Comparison of ENCODE assay signal across 1 cellular context in the genomic region with DNA sequence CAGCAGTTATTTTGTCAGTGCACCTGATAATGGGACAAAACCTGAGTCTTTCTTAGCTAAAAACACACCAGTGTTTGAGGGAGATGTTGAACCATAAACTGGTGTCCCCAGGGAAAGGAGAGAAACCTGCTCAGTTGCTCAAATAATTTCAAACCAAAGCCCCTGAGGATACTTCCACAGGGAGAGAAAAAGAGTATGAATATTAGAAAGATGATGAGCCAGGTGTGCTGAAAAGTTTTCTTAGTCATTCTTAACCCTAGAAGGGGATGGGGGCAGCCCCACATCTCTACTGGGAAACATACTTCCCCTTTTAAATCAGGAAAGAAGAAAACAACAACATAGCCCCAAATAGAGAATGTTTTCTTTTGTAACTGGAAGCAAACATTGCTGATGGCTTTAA.
A peak's percentile ranks its signal among the peaks of the same experiment; 100 is the strongest.
TF ChIP-seq lines count a peak whose summit lies in the region.

No MANE protein-coding gene starts in this region.

TF ChIP-seq in GM12878, 131 proteins besides CTCF, POLR2A, EP300 and RAD21:
- TF ChIP-seq CEBPB (IDR thresholded peaks at IDR 0.05; ENCODE audit: borderline replicate concordance in 1 of 2, low read depth in 2 of 2, low read length in 2 of 2) (no peak), WRNIP1 (IDR thresholded peaks at IDR 0.05; ENCODE audit: borderline replicate concordance, low read depth, low read length) (no peak), JUNB (IDR thresholded peaks at IDR 0.05) (peak; percentile 55; the same call in 1 of the 2 replicates), SMC3 (IDR thresholded peaks at IDR 0.05; ENCODE audit: borderline replicate concordance, low read length) (no peak), SP1 (IDR thresholded peaks at IDR 0.05; ENCODE audit: low read depth, low read length) (no peak), MEF2A (IDR thresholded peaks at IDR 0.05; ENCODE audit: insufficient read depth, low read depth, low read length) (no peak), RELA (IDR thresholded peaks at IDR 0.05; ENCODE audit: borderline replicate concordance, partially characterized antibody) (no peak), IKZF1 (conservative IDR thresholded peaks at IDR 0.05) (peak; percentile 40), NR2C2 (IDR thresholded peaks at IDR 0.05; ENCODE audit: borderline replicate concordance, control insufficient read depth, insufficient read length, low read depth) (no peak), SUPT20H (IDR thresholded peaks at IDR 0.05; ENCODE audit: borderline replicate concordance, control insufficient read depth, low read depth, low read length) (no peak), TCF12 (IDR thresholded peaks at IDR 0.05; ENCODE audit: low read depth, low read length) (0 out of 2 replicates have a peak, but pooled peaks have one; percentile 28), BHLHE40 (IDR thresholded peaks at IDR 0.05; ENCODE audit: borderline replicate concordance in 1 of 2, low read depth in 2 of 2, low read length in 1 of 2) (no peak), MEF2B (IDR thresholded peaks at IDR 0.05; ENCODE audit: partially characterized antibody, poor library complexity, severe bottlenecking) (peak; percentile 72), IKZF2 (IDR thresholded peaks at IDR 0.05) (peak; percentile 33 to 59; a peak in 3 of 4 replicates), TARDBP (IDR thresholded peaks at IDR 0.05; ENCODE audit: borderline replicate concordance) (no peak), NFIC (IDR thresholded peaks at IDR 0.05; ENCODE audit: low read depth, low read length) (0 out of 2 replicates have a peak, but pooled peaks have one; percentile 23), LARP7 (IDR thresholded peaks at IDR 0.05) (no peak), GATAD2B (conservative IDR thresholded peaks at IDR 0.05; ENCODE audit: low read depth) (no peak), MXI1 (IDR thresholded peaks at IDR 0.05; ENCODE audit: low read depth, low read length) (no peak), EED (IDR thresholded peaks at IDR 0.05; ENCODE audit: low read depth) (peak; percentile 60)
- TF ChIP-seq, protein P1, sequence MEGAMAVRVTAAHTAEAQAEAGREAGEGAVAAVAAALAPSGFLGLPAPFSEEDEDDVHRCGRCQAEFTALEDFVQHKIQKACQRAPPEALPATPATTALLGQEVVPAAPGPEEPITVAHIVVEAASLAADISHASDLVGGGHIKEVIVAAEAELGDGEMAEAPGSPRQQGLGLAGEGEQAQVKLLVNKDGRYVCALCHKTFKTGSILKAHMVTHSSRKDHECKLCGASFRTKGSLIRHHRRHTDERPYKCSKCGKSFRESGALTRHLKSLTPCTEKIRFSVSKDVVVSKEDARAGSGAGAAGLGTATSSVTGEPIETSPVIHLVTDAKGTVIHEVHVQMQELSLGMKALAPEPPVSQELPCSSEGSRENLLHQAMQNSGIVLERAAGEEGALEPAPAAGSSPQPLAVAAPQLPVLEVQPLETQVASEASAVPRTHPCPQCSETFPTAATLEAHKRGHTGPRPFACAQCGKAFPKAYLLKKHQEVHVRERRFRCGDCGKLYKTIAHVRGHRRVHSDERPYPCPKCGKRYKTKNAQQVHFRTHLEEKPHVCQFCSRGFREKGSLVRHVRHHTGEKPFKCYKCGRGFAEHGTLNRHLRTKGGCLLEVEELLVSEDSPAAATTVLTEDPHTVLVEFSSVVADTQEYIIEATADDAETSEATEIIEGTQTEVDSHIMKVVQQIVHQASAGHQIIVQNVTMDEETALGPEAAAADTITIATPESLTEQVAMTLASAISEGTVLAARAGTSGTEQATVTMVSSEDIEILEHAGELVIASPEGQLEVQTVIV (IDR thresholded peaks at IDR 0.05; ENCODE audit: borderline replicate concordance, partially characterized antibody), result no peak
- TF ChIP-seq, protein P2, sequence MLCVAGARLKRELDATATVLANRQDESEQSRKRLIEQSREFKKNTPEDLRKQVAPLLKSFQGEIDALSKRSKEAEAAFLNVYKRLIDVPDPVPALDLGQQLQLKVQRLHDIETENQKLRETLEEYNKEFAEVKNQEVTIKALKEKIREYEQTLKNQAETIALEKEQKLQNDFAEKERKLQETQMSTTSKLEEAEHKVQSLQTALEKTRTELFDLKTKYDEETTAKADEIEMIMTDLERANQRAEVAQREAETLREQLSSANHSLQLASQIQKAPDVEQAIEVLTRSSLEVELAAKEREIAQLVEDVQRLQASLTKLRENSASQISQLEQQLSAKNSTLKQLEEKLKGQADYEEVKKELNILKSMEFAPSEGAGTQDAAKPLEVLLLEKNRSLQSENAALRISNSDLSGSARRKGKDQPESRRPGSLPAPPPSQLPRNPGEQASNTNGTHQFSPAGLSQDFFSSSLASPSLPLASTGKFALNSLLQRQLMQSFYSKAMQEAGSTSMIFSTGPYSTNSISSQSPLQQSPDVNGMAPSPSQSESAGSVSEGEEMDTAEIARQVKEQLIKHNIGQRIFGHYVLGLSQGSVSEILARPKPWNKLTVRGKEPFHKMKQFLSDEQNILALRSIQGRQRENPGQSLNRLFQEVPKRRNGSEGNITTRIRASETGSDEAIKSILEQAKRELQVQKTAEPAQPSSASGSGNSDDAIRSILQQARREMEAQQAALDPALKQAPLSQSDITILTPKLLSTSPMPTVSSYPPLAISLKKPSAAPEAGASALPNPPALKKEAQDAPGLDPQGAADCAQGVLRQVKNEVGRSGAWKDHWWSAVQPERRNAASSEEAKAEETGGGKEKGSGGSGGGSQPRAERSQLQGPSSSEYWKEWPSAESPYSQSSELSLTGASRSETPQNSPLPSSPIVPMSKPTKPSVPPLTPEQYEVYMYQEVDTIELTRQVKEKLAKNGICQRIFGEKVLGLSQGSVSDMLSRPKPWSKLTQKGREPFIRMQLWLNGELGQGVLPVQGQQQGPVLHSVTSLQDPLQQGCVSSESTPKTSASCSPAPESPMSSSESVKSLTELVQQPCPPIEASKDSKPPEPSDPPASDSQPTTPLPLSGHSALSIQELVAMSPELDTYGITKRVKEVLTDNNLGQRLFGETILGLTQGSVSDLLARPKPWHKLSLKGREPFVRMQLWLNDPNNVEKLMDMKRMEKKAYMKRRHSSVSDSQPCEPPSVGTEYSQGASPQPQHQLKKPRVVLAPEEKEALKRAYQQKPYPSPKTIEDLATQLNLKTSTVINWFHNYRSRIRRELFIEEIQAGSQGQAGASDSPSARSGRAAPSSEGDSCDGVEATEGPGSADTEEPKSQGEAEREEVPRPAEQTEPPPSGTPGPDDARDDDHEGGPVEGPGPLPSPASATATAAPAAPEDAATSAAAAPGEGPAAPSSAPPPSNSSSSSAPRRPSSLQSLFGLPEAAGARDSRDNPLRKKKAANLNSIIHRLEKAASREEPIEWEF (IDR thresholded peaks at IDR 0.05; ENCODE audit: insufficient replicate concordance, low read depth, low read length), result peak; percentile 21
- TF ChIP-seq, protein P3, sequence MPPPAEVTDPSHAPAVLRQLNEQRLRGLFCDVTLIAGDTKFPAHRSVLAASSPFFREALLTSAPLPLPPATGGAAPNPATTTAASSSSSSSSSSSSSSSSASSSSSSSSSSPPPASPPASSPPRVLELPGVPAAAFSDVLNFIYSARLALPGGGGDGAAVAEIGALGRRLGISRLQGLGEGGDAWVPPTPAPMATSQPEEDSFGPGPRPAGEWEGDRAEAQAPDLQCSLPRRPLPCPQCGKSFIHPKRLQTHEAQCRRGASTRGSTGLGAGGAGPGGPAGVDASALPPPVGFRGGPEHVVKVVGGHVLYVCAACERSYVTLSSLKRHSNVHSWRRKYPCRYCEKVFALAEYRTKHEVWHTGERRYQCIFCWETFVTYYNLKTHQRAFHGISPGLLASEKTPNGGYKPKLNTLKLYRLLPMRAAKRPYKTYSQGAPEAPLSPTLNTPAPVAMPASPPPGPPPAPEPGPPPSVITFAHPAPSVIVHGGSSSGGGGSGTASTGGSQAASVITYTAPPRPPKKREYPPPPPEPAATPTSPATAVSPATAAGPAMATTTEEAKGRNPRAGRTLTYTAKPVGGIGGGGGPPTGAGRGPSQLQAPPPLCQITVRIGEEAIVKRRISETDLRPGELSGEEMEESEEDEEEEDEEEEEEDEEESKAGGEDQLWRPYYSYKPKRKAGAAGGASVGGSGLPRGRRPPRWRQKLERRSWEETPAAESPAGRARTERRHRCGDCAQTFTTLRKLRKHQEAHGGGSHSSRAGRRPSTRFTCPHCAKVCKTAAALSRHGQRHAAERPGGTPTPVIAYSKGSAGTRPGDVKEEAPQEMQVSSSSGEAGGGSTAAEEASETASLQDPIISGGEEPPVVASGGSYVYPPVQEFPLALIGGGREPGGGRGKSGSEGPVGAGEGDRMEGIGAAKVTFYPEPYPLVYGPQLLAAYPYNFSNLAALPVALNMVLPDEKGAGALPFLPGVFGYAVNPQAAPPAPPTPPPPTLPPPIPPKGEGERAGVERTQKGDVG (CRISPR knock-in tag; IDR thresholded peaks at IDR 0.05), result no peak
- TF ChIP-seq, protein P4, sequence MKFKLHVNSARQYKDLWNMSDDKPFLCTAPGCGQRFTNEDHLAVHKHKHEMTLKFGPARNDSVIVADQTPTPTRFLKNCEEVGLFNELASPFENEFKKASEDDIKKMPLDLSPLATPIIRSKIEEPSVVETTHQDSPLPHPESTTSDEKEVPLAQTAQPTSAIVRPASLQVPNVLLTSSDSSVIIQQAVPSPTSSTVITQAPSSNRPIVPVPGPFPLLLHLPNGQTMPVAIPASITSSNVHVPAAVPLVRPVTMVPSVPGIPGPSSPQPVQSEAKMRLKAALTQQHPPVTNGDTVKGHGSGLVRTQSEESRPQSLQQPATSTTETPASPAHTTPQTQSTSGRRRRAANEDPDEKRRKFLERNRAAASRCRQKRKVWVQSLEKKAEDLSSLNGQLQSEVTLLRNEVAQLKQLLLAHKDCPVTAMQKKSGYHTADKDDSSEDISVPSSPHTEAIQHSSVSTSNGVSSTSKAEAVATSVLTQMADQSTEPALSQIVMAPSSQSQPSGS (IDR thresholded peaks at IDR 0.05; ENCODE audit: low read length), result no peak
- TF ChIP-seq, protein P5, sequence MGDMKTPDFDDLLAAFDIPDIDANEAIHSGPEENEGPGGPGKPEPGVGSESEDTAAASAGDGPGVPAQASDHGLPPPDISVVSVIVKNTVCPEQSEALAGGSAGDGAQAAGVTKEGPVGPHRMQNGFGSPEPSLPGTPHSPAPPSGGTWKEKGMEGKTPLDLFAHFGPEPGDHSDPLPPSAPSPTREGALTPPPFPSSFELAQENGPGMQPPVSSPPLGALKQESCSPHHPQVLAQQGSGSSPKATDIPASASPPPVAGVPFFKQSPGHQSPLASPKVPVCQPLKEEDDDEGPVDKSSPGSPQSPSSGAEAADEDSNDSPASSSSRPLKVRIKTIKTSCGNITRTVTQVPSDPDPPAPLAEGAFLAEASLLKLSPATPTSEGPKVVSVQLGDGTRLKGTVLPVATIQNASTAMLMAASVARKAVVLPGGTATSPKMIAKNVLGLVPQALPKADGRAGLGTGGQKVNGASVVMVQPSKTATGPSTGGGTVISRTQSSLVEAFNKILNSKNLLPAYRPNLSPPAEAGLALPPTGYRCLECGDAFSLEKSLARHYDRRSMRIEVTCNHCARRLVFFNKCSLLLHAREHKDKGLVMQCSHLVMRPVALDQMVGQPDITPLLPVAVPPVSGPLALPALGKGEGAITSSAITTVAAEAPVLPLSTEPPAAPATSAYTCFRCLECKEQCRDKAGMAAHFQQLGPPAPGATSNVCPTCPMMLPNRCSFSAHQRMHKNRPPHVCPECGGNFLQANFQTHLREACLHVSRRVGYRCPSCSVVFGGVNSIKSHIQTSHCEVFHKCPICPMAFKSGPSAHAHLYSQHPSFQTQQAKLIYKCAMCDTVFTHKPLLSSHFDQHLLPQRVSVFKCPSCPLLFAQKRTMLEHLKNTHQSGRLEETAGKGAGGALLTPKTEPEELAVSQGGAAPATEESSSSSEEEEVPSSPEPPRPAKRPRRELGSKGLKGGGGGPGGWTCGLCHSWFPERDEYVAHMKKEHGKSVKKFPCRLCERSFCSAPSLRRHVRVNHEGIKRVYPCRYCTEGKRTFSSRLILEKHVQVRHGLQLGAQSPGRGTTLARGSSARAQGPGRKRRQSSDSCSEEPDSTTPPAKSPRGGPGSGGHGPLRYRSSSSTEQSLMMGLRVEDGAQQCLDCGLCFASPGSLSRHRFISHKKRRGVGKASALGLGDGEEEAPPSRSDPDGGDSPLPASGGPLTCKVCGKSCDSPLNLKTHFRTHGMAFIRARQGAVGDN (IDR thresholded peaks at IDR 0.05), result no peak
- TF ChIP-seq, protein P6, sequence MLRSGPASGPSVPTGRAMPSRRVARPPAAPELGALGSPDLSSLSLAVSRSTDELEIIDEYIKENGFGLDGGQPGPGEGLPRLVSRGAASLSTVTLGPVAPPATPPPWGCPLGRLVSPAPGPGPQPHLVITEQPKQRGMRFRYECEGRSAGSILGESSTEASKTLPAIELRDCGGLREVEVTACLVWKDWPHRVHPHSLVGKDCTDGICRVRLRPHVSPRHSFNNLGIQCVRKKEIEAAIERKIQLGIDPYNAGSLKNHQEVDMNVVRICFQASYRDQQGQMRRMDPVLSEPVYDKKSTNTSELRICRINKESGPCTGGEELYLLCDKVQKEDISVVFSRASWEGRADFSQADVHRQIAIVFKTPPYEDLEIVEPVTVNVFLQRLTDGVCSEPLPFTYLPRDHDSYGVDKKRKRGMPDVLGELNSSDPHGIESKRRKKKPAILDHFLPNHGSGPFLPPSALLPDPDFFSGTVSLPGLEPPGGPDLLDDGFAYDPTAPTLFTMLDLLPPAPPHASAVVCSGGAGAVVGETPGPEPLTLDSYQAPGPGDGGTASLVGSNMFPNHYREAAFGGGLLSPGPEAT (IDR thresholded peaks at IDR 0.05; ENCODE audit: low read depth), result peak; percentile 25; the same call in 1 of the 2 replicates
